In the genomic region with DNA sequence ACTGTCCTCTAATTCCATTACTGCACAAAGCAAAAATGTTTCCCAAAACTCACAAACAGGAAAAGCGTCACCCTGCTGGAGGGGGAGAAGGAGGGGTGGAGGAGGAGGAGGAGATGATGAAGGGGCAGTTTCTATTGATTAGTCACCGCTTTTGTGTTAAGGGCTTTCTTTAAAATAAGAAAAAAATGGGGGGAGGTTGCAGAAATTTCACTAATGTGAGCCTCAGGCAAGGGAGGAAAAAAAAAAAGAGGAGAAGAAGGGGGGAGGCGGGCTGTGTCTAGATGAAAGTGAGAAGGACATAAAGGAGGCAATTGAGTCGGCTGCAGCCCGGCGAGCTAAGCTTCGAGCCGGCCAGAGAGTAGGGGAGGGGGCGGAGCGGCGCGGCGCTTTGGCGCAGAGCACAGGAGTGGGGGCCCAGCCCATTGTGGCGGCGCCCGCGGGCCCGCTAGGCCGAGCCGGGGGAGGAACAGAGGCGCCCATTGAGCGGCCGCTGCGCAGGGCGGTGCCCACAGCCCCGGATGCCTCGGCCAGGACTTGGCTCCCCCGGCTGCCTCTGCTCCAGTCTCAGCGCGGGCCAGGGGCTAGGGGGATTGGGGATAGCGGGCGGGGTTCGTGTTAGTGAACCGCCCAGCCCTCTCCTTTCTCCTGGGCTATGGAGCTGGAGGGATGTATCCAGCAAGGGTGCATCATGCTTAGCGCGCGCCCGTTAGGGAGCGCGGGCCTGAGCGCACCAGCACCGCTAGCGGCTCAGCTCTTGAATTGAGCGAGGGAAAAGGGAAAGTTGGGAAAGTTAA, we compare ENCODE assay signal across 11 cellular contexts. TPM values are rescaled to one million over a fixed set of nuclear protein-coding genes. Genes with fewer than 3 reads are reported as not detected.
DNase-seq lines count a peak whose midpoint lies in the region; ATAC-seq and TF ChIP-seq lines count a peak whose summit lies in the region.
"Had no signal": no experiment of that assay in that cellular context is flagged by ENCODE, and none has a peak within 500 bp of the region (broad histone marks: within the 10 kb centered on the region; RNA-seq: fewer than 3 reads in every experiment).

No MANE protein-coding gene starts in this region.

- H3K9ac ChIP-seq in NT2/D1 (ENCODE audit: insufficient read length, low read depth) = peak overlapping the region; percentile 46

- H3K4me1 ChIP-seq in NT2/D1 (ENCODE audit: insufficient read depth, insufficient read length) (peaks cover 7% of the 10 kb centered on the region), right cardiac atrium (ENCODE audit: control insufficient read depth, insufficient read depth, low read length) (no peaks in the 10 kb centered on the region), suprapubic skin (peaks cover 21% of the 10 kb centered on the region), Peyer's patch (peaks cover 0 to 17% (median 0%) of the 10 kb centered on the region in 4 donors), mucosa of descending colon (ENCODE audit: low read depth) (peaks cover 8% of the 10 kb centered on the region)

- no peaks in the 10 kb centered on the region for H3K36me3 ChIP-seq in NT2/D1 (ENCODE audit: insufficient read depth, insufficient read length, low read length)
- H3K36me3 ChIP-seq in suprapubic skin = no peaks in the 10 kb centered on the region
- H3K36me3 ChIP-seq in Peyer's patch = no peaks in the 10 kb centered on the region
- no peaks in the 10 kb centered on the region for H3K36me3 ChIP-seq in mucosa of descending colon (ENCODE audit: low read depth)

- TF ChIP-seq CTCF in suprapubic skin (IDR thresholded peaks at IDR 0.05) = no peak
- no peak for TF ChIP-seq CTCF in Peyer's patch (IDR thresholded peaks at IDR 0.05)
- TF ChIP-seq CTCF in mucosa of descending colon (IDR thresholded peaks at IDR 0.05) = no peak

- H3K9me3 ChIP-seq in NT2/D1 (ENCODE audit: insufficient read depth, low read length) (no peaks in the 10 kb centered on the region), right cardiac atrium (ENCODE audit: control insufficient read depth, low read length) (no peaks in the 10 kb centered on the region), suprapubic skin (no peaks in the 10 kb centered on the region), Peyer's patch (no peaks in the 10 kb centered on the region), mucosa of descending colon (no peaks in the 10 kb centered on the region)

- 2% methylated on average over 45 of the region's 45 CpGs for WGBS in right cardiac atrium
- whole genome bisulfite sequencing in suprapubic skin = 6% methylated on average over 37 of the region's 45 CpGs

- ATAC-seq in right cardiac atrium (peak; percentile 38 to 54), GM18511 (IDR thresholded peaks at IDR 0.05; ENCODE audit: unreplicated experiment) (no peak), mucosa of descending colon (no peak)

- DNase-seq in NCI-H2107 treated with DMSO at 0.1 percent for 48 hours (lab: John Stamatoyannopoulos, UW; ENCODE audit: unreplicated experiment) (peak; percentile 13), NCI-H2107 (lab: John Stamatoyannopoulos, UW) (no peak), NT2/D1 (ENCODE audit: low read depth, low spot score) (peak; percentile 87), right cardiac atrium (peak in 1 of 3 donors; percentile 49), suprapubic skin (ENCODE audit: low spot score in 2 of 2) (no peak), Peyer's patch (no peak), mucosa of descending colon (no peak)
- DNase-seq: naive B cell, OCI-M1 had no signal

- TF ChIP-seq EP300 in suprapubic skin (IDR thresholded peaks at IDR 0.05) = no peak

- H3K4me3 ChIP-seq in NT2/D1 (ENCODE audit: insufficient read length, low read depth) = peak overlapping the region; percentile 31
- no peak overlapping the region for H3K4me3 ChIP-seq in right cardiac atrium (ENCODE audit: low read length)
- H3K4me3 ChIP-seq in suprapubic skin = peak overlapping the region; percentile 31
- H3K4me3 ChIP-seq in Peyer's patch = no peak overlapping the region
- no peak overlapping the region for H3K4me3 ChIP-seq in mucosa of descending colon

- H3K27ac ChIP-seq in right cardiac atrium (ENCODE audit: low read length) = no peak overlapping the region
- H3K27ac ChIP-seq in suprapubic skin = peak overlapping the region; percentile 53
- H3K27ac ChIP-seq in Peyer's patch = no peak overlapping the region

- H3K27me3 ChIP-seq in NT2/D1 (ENCODE audit: insufficient read depth, insufficient read length) = peaks cover 88% of the 10 kb centered on the region
- peaks cover 19% of the 10 kb centered on the region for H3K27me3 ChIP-seq in right cardiac atrium (ENCODE audit: control insufficient read depth, insufficient read depth)
- peaks cover 99% of the 10 kb centered on the region for H3K27me3 ChIP-seq in suprapubic skin
- peaks cover 0 to 54% of the 10 kb centered on the region in 2 donors for H3K27me3 ChIP-seq in Peyer's patch

- TF ChIP-seq POLR2A in suprapubic skin (IDR thresholded peaks at IDR 0.05) = no peak
- no peak for TF ChIP-seq POLR2A in Peyer's patch (IDR thresholded peaks at IDR 0.05)

- intact Hi-C loops in right cardiac atrium (cut with DNase I) = loop anchor here in 1 of 4 donors (10.0 kb wide), 1 partner anchor 226 kb away; no protein-coding TSS in a partner anchor
- intact Hi-C loops in mucosa of descending colon (cut with DNase I, micrococcal nuclease) = no loop called here

RNA-seq across cellular contexts. Expression of a gene that starts 7.9 kb away (rescaled TPM):
- under 1 TPM in 2 of 4 donors, not detected in 2; 0.25 to 0.34 TPM for total RNA-seq in right cardiac atrium
- polyA plus RNA-seq in right cardiac atrium = 0.23 TPM
- total RNA-seq in suprapubic skin = 10 to 100 TPM in 2 of 4 donors, 1 to 10 TPM in 2; 6.1 to 13.8 (median 10.2) TPM
- total RNA-seq in Peyer's patch = not detected
- total RNA-seq in mucosa of descending colon = not detected
- polyA plus RNA-seq: AG04450 had no signal

Comparison
In these comparisons a context has a peak if more than half of its experiments do, and no peak if none do; other contexts are left out.
1. DNase-seq: peak in NCI-H2107 treated with DMSO at 0.1 percent for 48 hours (single experiment) and NT2/D1 (single experiment); none in NCI-H2107 (single experiment), suprapubic skin (0 of 2), Peyer's patch (0 of 3) and mucosa of descending colon (0 of 3).
2. H3K4me3 ChIP-seq: peak in NT2/D1 (single experiment) and suprapubic skin (single experiment); none in right cardiac atrium (single experiment), Peyer's patch (0 of 4) and mucosa of descending colon (single experiment).
3. ATAC-seq: peak in right cardiac atrium (2 of 2); none in GM18511 (single experiment) and mucosa of descending colon (single experiment).
4. RNA of a gene that starts 7.9 kb away (total RNA-seq): 6.1 to 13.8 TPM in suprapubic skin; 0.25 to 0.34 TPM in right cardiac atrium, not detected in Peyer's patch and not detected in mucosa of descending colon; every median in the first group is over 4 times any median in the second.